In the genomic region with DNA sequence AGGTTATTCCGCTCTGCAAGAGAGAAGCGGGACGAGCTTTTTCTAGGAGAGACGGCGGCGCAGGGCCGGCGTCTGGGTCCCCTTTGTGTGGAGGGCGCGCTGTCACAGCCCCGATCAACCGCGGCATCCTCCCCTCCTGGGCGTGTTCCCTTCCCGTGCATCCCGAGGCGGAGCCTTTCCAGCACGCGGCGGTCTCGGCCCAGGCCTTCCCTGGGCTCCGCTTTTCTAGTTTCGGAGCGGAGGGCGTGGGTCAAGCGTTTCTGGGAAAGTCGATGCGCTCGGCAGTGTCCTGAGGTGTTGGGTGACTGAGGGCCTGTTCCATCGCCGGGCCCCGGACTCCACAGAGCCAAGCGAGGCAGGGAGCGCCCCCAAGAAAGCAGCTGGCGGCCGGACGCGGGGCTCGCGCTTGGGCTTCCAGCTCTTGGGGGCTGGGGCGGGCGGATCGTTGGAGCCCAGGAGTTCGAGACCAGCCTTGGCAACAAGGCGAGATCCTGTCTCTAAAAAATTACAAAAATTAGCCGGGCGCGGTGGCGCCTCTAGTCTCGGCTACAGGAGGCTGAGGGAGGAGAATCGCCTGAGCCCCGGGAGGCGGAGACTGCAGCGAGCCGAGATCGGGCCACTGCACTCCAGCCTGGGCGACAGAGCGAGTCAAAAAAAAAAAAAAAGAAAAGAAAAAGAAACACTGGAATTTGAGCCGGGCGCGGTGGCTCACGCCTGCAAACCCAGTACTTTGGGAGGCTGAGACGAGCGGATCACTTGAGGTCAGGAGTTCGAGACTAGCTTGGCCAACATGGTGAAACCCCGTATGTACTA, we compare ENCODE assay signal across 8 cellular contexts. TPM values are rescaled to one million over a fixed set of nuclear protein-coding genes. Genes with fewer than 3 reads are reported as not detected.
DNase-seq lines count a peak whose midpoint lies in the region; ATAC-seq and TF ChIP-seq lines count a peak whose summit lies in the region.

No MANE protein-coding gene starts in this region.

- H3K9me2 ChIP-seq in GM23338 (ENCODE audit: insufficient read depth): no peaks in the 10 kb centered on the region; the same call in 1 of the 2 replicates

- H3K4me3 ChIP-seq in GM23338: peak overlapping the region; percentile 77
- H3K4me3 ChIP-seq in foreskin fibroblast (ENCODE audit: low read depth in 1 of 2, low read length in 2 of 2): peak overlapping the region; percentile 79 to 81

- TF ChIP-seq CTCF in 22Rv1 (IDR thresholded peaks at IDR 0.05) (no peak), GM23338 (conservative IDR thresholded peaks at IDR 0.05; ENCODE audit: low read depth in 2 of 2) (no peak), foreskin fibroblast (IDR thresholded peaks at IDR 0.05; ENCODE audit: low read depth, low read length) (no peak), progenitor cell of endocrine pancreas (IDR thresholded peaks at IDR 0.05; ENCODE audit: unreplicated experiment) (no peak)

- H3K4me3 Mint-ChIP-seq in GM23338 (peak overlapping the region; percentile 94), progenitor cell of endocrine pancreas (ENCODE audit: low read depth) (peak overlapping the region; percentile 84)
- peak overlapping the region; percentile 95 for H3K4me3 Mint-ChIP-seq in activated CD4-positive, alpha-beta T cell treated with anti-CD3 and anti-CD28 coated beads, Interleukin-2, amount 10 ng/mL, durations not matched to agents 24 days and 14 days

- H3K4me1 ChIP-seq in GM23338 (ENCODE audit: insufficient read depth): peaks cover 25% of the 10 kb centered on the region

- H2AFZ ChIP-seq in GM23338: peak overlapping the region; percentile 72; the same call in 1 of the 2 replicates

- H3K27me3 ChIP-seq in GM23338 (ENCODE audit: insufficient read depth): peaks cover 12% of the 10 kb centered on the region

- H3K79me2 ChIP-seq in GM23338 (replicated peaks; ENCODE audit: insufficient read depth): peaks cover 34% of the 10 kb centered on the region

- peaks cover 29% of the 10 kb centered on the region for H3K27me3 Mint-ChIP-seq in GM23338 (ENCODE audit: insufficient read depth, low read depth, poor library complexity)
- H3K27me3 Mint-ChIP-seq in activated CD4-positive, alpha-beta T cell treated with anti-CD3 and anti-CD28 coated beads, Interleukin-2, amount 10 ng/mL, durations not matched to agents 24 days and 14 days: no peaks in the 10 kb centered on the region
- H3K27me3 Mint-ChIP-seq in progenitor cell of endocrine pancreas: no peaks in the 10 kb centered on the region

- H3K27ac Mint-ChIP-seq in GM23338 (peak overlapping the region; percentile 99), progenitor cell of endocrine pancreas (peak overlapping the region; percentile 99)
- peak overlapping the region; percentile 100 for H3K27ac Mint-ChIP-seq in activated CD4-positive, alpha-beta T cell treated with anti-CD3 and anti-CD28 coated beads, Interleukin-2, amount 10 ng/mL, durations not matched to agents 24 days and 14 days

- no peaks in the 10 kb centered on the region for H3K36me3 ChIP-seq in GM23338 (ENCODE audit: insufficient read depth)

- peaks cover 13% of the 10 kb centered on the region for H3K36me3 Mint-ChIP-seq in GM23338 (ENCODE audit: low read depth)
- H3K36me3 Mint-ChIP-seq in activated CD4-positive, alpha-beta T cell treated with anti-CD3 and anti-CD28 coated beads, Interleukin-2, amount 10 ng/mL, durations not matched to agents 24 days and 14 days (ENCODE audit: low read depth): peaks cover 16% of the 10 kb centered on the region
- H3K36me3 Mint-ChIP-seq in progenitor cell of endocrine pancreas (ENCODE audit: insufficient read depth): peaks cover 4% of the 10 kb centered on the region

- H3K4me2 ChIP-seq in GM23338: peak overlapping the region; percentile 95; the same call in 1 of the 2 replicates

- H3K27ac ChIP-seq in 22Rv1: peak overlapping the region; percentile 89
- no peak overlapping the region for H3K27ac ChIP-seq in GM23338 (ENCODE audit: low read depth)

- H4K20me1 ChIP-seq in GM23338 (replicated peaks; ENCODE audit: insufficient read depth): peaks cover 4% of the 10 kb centered on the region

- intact Hi-C loops in activated CD4-positive, alpha-beta T cell treated with anti-CD3 and anti-CD28 coated beads, Interleukin-2, amount 10 ng/mL, durations not matched to agents 24 days and 14 days (cut with micrococcal nuclease): loop anchor here (2.0 to 5.0 kb wide), 3 partner anchors 68 to 304 kb away; a partner anchor contains a TSS

- no peak for DNase-seq in GM23338 (ENCODE audit: low spot score)
- no peak for DNase-seq in activated CD4-positive, alpha-beta T cell treated with anti-CD3 and anti-CD28 coated beads, Interleukin-2, amount 10 ng/mL, durations not matched to agents 24 days and 14 days
- DNase-seq in foreskin fibroblast: peak in 1 of 2 donors; percentile 2
- peak; percentile 21 for DNase-seq in progenitor cell of endocrine pancreas (ENCODE audit: low spot score, unreplicated experiment)
- DNase-seq in mesenteric fat pad (ENCODE audit: low spot score): no peak

- H3K4me1 Mint-ChIP-seq in GM23338: peaks cover 25% of the 10 kb centered on the region
- peaks cover 28% of the 10 kb centered on the region for H3K4me1 Mint-ChIP-seq in activated CD4-positive, alpha-beta T cell treated with anti-CD3 and anti-CD28 coated beads, Interleukin-2, amount 10 ng/mL, durations not matched to agents 24 days and 14 days
- peaks cover 27% of the 10 kb centered on the region for H3K4me1 Mint-ChIP-seq in progenitor cell of endocrine pancreas (ENCODE audit: low read depth)

- peaks cover 23% of the 10 kb centered on the region; the same call in 1 of the 2 replicates for H3F3A ChIP-seq in GM23338 (replicated peaks; ENCODE audit: low read depth)

- ATAC-seq in GM23338: peak; percentile 12
- no peak for ATAC-seq in HG02981 (IDR thresholded peaks at IDR 0.05; ENCODE audit: unreplicated experiment)
- ATAC-seq in HG02884 (IDR thresholded peaks at IDR 0.05; ENCODE audit: unreplicated experiment): no peak

- H3K9me3 Mint-ChIP-seq in GM23338 (peaks cover 5% of the 10 kb centered on the region; the same call in 2 of the 3 replicates), progenitor cell of endocrine pancreas (ENCODE audit: low read depth) (no peaks in the 10 kb centered on the region)
- H3K9me3 Mint-ChIP-seq in activated CD4-positive, alpha-beta T cell treated with anti-CD3 and anti-CD28 coated beads, Interleukin-2, amount 10 ng/mL, durations not matched to agents 24 days and 14 days: peaks cover 4% of the 10 kb centered on the region

TF ChIP-seq in GM23338, 12 proteins besides CTCF, POLR2A, EP300 and RAD21:
- TF ChIP-seq CREB1 (CRISPR knock-in tag; IDR thresholded peaks at IDR 0.05; ENCODE audit: low read depth) (no peak), POLR2AphosphoS5 (IDR thresholded peaks at IDR 0.05; ENCODE audit: low read depth) (0 out of 2 replicates have a peak, but pooled peaks have one; percentile 8)

RNA-seq across cellular contexts. Expression of a gene that starts 0.8 kb away (rescaled TPM):
- 15.0 and 28.7 TPM in 2 replicates for total RNA-seq in GM23338 (2014; rRNA removed; shearing (Covaris generic))
- 3.8 and 4.8 TPM in 2 replicates for polyA plus RNA-seq in GM23338 (2016; fragmentation: Nextera tagmentation; extraction: Ambion mirVana)
- 9.8 and 11.6 TPM in 2 replicates for total RNA-seq in activated CD4-positive, alpha-beta T cell treated with anti-CD3 and anti-CD28 coated beads, Interleukin-2, amount 10 ng/mL, durations not matched to agents 24 days and 14 days
- 75.2 and 85.3 TPM in 2 replicates for total RNA-seq in progenitor cell of endocrine pancreas
- 12.7 TPM for total RNA-seq in mesenteric fat pad

RNA-seq across cellular contexts. Expression of a gene that starts 1.1 kb away (rescaled TPM):
- total RNA-seq in GM23338 (2014; rRNA removed; shearing (Covaris generic)): 16.7 and 17.9 TPM in 2 replicates
- 3.4 TPM in 2 replicates for polyA plus RNA-seq in GM23338 (2016; fragmentation: Nextera tagmentation; extraction: Ambion mirVana)
- 34.9 and 36.7 TPM in 2 replicates for total RNA-seq in activated CD4-positive, alpha-beta T cell treated with anti-CD3 and anti-CD28 coated beads, Interleukin-2, amount 10 ng/mL, durations not matched to agents 24 days and 14 days
- total RNA-seq in progenitor cell of endocrine pancreas (58.3 and 61.3 TPM in 2 replicates), mesenteric fat pad (15.4 TPM)
